25 cellular contexts compared by ENCODE assay signal in genomic region chr4:37615720-37616063, GRCh38.
DNase-seq lines count a peak whose midpoint lies in the region; ATAC-seq, FAIRE-seq and TF ChIP-seq lines count a peak whose summit lies in the region.
"Had no signal": no experiment of that assay in that cellular context is flagged by ENCODE, and none has a peak within 500 bp of the region (broad histone marks: within the 10 kb centered on the region; RNA-seq: fewer than 3 reads in every experiment).

No MANE protein-coding gene starts in this region.

- TF ChIP-seq CTCF in A673 (conservative IDR thresholded peaks at IDR 0.05; ENCODE audit: low read depth, low read length) (no peak), D721Med (IDR thresholded peaks at IDR 0.05; ENCODE audit: insufficient read depth, missing control alignments) (no peak), SK-N-SH (IDR thresholded peaks at IDR 0.05) (no peak), omental fat pad (IDR thresholded peaks at IDR 0.05) (no peak), PC-9 (conservative IDR thresholded peaks at IDR 0.05) (no peak)

- no peaks in the 10 kb centered on the region for H3K36me3 ChIP-seq in A673 (ENCODE audit: insufficient read depth, low read length, poor library complexity, severe bottlenecking)
- H3K36me3 ChIP-seq in SK-N-SH (replicated peaks in 1 of 2; ENCODE audit: control insufficient read depth in 1 of 2, insufficient read depth in 2 of 2, low read length in 1 of 2), result peaks cover 0 to 5% of the 10 kb centered on the region in 2 experiments
- no peaks in the 10 kb centered on the region for H3K36me3 ChIP-seq in PC-9 (ENCODE audit: low read depth)
- H3K36me3 ChIP-seq: HAP-1, MG63 had no signal

- WGBS in SK-N-SH (ENCODE audit: low lambda C conversion rate), result 58% methylated on average over 3 of the region's 3 CpGs

- POLR2A ChIA-PET in A673 (lab: Charles Lee; ENCODE audit: low non-redundant PET), result no interaction called here
- POLR2A ChIA-PET in SK-N-SH (lab: Yijun Ruan, JAX), result interaction anchor here (0.6 kb wide), 1 partner anchor 211 kb away, joined by 3 read pairs; the partner anchor contains the start of gene PGM2
- POLR2A ChIA-PET in PC-9 (lab: Charles Lee; ENCODE audit: unreplicated experiment), result no interaction called here

- H3F3A ChIP-seq in SK-N-SH (replicated peaks; ENCODE audit: insufficient read depth) (no peaks in the 10 kb centered on the region), PC-9 (ENCODE audit: insufficient read depth, low read depth) (no peaks in the 10 kb centered on the region)

- no peak for TF ChIP-seq RAD21 in SK-N-SH (IDR thresholded peaks at IDR 0.05; ENCODE audit: low read length)

- BruUV-seq in A673 (replicated peaks; lab: Mats Ljungman, UMichigan) (no TSS peak), PC-9 (replicated peaks; lab: Mats Ljungman, UMichigan) (no TSS peak)

- CTCF ChIA-PET in A673 (lab: Charles Lee) (no interaction called here), SK-N-SH (lab: Yijun Ruan, JAX) (interaction anchor here (1.4 to 5.3 kb wide), 5 partner anchors 9 to 192 kb away, joined by 3 to 55 read pairs (median 4); no protein-coding TSS in a partner anchor), PC-9 (lab: Charles Lee) (no interaction called here)

- intact Hi-C loops in A673 (cut with micrococcal nuclease; ENCODE audit: unreplicated experiment), result no loop called here
- intact Hi-C loops in left colon (cut with DNase I, micrococcal nuclease), result no loop called here
- intact Hi-C loops in PC-9 (cut with micrococcal nuclease; ENCODE audit: unreplicated experiment), result no loop called here

- DNase-seq in A673 (ENCODE audit: low spot score) (peak; percentile 71), D721Med (ENCODE audit: insufficient read length, low spot score) (no peak), SK-N-SH (no peak), left colon (no peak), UCSD-AML1 (lab: John Stamatoyannopoulos, UW; ENCODE audit: unreplicated experiment) (no peak), omental fat pad (ENCODE audit: low spot score) (no peak), PC-9 (no peak)
- DNase-seq: CD8-positive, alpha-beta memory T cell; DMS79 treated with DMSO at 0.1 percent for 48 hours; GF-D8; GOT3; IMR-90; KG1; MG63; NCI-H1694; NCI-H2029 treated with DMSO at 0.1 percent for 48 hours; NCI-H2171; NCI-H226; NCI-H510A; NCI-H748 treated with DMSO at 0.1 percent for 48 hours; SHP77 had no signal

- H3K4me2 ChIP-seq in SK-N-SH (no peak overlapping the region), PC-9 (no peak overlapping the region)
- H3K4me2 ChIP-seq: A549 had no signal

- H2AFZ ChIP-seq in SK-N-SH (ENCODE audit: low read depth) (no peak overlapping the region), PC-9 (no peak overlapping the region)

- H3K79me2 ChIP-seq in SK-N-SH (ENCODE audit: insufficient read depth), result no peaks in the 10 kb centered on the region
- H3K79me2 ChIP-seq in PC-9 (ENCODE audit: low read depth), result no peaks in the 10 kb centered on the region

- no peak overlapping the region for H3K9ac ChIP-seq in SK-N-SH

- H3K4me3 ChIP-seq in A673 (ENCODE audit: low read depth, low read length, poor library complexity, severe bottlenecking) (no peak overlapping the region), SK-N-SH (ENCODE audit: low read depth in 2 of 2, low read length in 1 of 2) (no peak overlapping the region), PC-9 (no peak overlapping the region)
- H3K4me3 ChIP-seq: A549, HAP-1, MG63 had no signal

- TF ChIP-seq EP300 in SK-N-SH (IDR thresholded peaks at IDR 0.05; ENCODE audit: borderline replicate concordance in 1 of 2, low read depth in 1 of 2, low read length in 1 of 2), result no peak

- H3K9me2 ChIP-seq in SK-N-SH (no peaks in the 10 kb centered on the region), PC-9 (ENCODE audit: insufficient read depth) (no peaks in the 10 kb centered on the region)

- ATAC-seq in left colon (peak; percentile 71), omental fat pad (ENCODE audit: low FRiP score) (no peak)
- ATAC-seq: A549, Panc1 had no signal

- H3K27ac ChIP-seq in A673 (ENCODE audit: low read depth, low read length, poor library complexity, severe bottlenecking), result peak overlapping the region; percentile 60
- peak overlapping the region in 1 of 2 experiments; percentile 95; a peak in 2 of 4 replicates for H3K27ac ChIP-seq in SK-N-SH (ENCODE audit: low read depth in 2 of 2, low read length in 1 of 2)
- no peak overlapping the region for H3K27ac ChIP-seq in PC-9
- H3K27ac ChIP-seq: A549, RWPE1 had no signal

- no peaks in the 10 kb centered on the region for H4K20me1 ChIP-seq in SK-N-SH (ENCODE audit: insufficient read depth)
- no peaks in the 10 kb centered on the region for H4K20me1 ChIP-seq in PC-9 (ENCODE audit: insufficient read depth)

- H3K27me3 ChIP-seq in A673 (replicated peaks; ENCODE audit: insufficient read depth, low read depth, low read length, poor library complexity) (no peaks in the 10 kb centered on the region), SK-N-SH (ENCODE audit: insufficient read depth) (no peaks in the 10 kb centered on the region), PC-9 (ENCODE audit: insufficient read depth, low read depth) (no peaks in the 10 kb centered on the region)
- H3K27me3 ChIP-seq: MG63 had no signal

- no peaks in the 10 kb centered on the region for H3K9me3 ChIP-seq in A673 (ENCODE audit: low read depth, low read length, poor library complexity, severe bottlenecking)
- no peaks in the 10 kb centered on the region for H3K9me3 ChIP-seq in SK-N-SH
- no peaks in the 10 kb centered on the region for H3K9me3 ChIP-seq in PC-9 (ENCODE audit: insufficient read depth, low read depth)
- H3K9me3 ChIP-seq: A549, HAP-1, MG63 had no signal

- peak; percentile 93 for FAIRE-seq in D721Med (lab: Jason Lieb, UNC)
- FAIRE-seq: A549 had no signal

- H3K4me1 ChIP-seq in A673 (ENCODE audit: insufficient read depth, low read length, poor library complexity, severe bottlenecking) (peaks cover 29% of the 10 kb centered on the region), SK-N-SH (ENCODE audit: control insufficient read depth in 1 of 2, insufficient read depth in 2 of 2, low read depth in 1 of 2, low read length in 1 of 2) (peaks cover 0 to 28% of the 10 kb centered on the region in 2 experiments; a peak in 3 of 4 replicates), PC-9 (replicated peaks; ENCODE audit: insufficient read depth) (no peaks in the 10 kb centered on the region)
- H3K4me1 ChIP-seq: A549 had no signal

TF ChIP-seq in SK-N-SH, 30 proteins besides CTCF, POLR2A, EP300 and RAD21:
- no peak for TF ChIP-seq SIN3A (IDR thresholded peaks at IDR 0.05; ENCODE audit: borderline replicate concordance, low read depth, low read length)
- no peak for TF ChIP-seq FOXM1 (IDR thresholded peaks at IDR 0.05; ENCODE audit: low read depth)
- TF ChIP-seq FOXJ3 (CRISPR knock-in tag; IDR thresholded peaks at IDR 0.05), result no peak
- 0 out of 2 replicates have a peak, but pooled peaks have one; percentile 3 for TF ChIP-seq MXI1 (IDR thresholded peaks at IDR 0.05; ENCODE audit: low read depth, low read length)
- TF ChIP-seq SMC3 (IDR thresholded peaks at IDR 0.05; ENCODE audit: low read depth, low read length), result no peak
TF ChIP-seq in SK-N-SH: peak in this region for 1.
